In genomic region chr10:3829193-3830050, GRCh38 we compare ENCODE assay signal across 1 cellular context.
TF ChIP-seq lines count a peak whose summit lies in the region.

No MANE protein-coding gene starts in this region.

TF ChIP-seq in K562, 482 proteins besides CTCF, POLR2A, EP300 and RAD21 (continued from another document):
- TF ChIP-seq, protein P1, sequence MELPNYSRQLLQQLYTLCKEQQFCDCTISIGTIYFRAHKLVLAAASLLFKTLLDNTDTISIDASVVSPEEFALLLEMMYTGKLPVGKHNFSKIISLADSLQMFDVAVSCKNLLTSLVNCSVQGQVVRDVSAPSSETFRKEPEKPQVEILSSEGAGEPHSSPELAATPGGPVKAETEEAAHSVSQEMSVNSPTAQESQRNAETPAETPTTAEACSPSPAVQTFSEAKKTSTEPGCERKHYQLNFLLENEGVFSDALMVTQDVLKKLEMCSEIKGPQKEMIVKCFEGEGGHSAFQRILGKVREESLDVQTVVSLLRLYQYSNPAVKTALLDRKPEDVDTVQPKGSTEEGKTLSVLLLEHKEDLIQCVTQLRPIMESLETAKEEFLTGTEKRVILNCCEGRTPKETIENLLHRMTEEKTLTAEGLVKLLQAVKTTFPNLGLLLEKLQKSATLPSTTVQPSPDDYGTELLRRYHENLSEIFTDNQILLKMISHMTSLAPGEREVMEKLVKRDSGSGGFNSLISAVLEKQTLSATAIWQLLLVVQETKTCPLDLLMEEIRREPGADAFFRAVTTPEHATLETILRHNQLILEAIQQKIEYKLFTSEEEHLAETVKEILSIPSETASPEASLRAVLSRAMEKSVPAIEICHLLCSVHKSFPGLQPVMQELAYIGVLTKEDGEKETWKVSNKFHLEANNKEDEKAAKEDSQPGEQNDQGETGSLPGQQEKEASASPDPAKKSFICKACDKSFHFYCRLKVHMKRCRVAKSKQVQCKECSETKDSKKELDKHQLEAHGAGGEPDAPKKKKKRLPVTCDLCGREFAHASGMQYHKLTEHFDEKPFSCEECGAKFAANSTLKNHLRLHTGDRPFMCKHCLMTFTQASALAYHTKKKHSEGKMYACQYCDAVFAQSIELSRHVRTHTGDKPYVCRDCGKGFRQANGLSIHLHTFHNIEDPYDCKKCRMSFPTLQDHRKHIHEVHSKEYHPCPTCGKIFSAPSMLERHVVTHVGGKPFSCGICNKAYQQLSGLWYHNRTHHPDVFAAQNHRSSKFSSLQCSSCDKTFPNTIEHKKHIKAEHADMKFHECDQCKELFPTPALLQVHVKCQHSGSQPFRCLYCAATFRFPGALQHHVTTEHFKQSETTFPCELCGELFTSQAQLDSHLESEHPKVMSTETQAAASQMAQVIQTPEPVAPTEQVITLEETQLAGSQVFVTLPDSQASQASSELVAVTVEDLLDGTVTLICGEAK (IDR thresholded peaks at IDR 0.05): no peak
- TF ChIP-seq, protein P1 (CRISPR knock-in tag; IDR thresholded peaks at IDR 0.05): no peak
- TF ChIP-seq ZNF124 (CRISPR knock-in tag; IDR thresholded peaks at IDR 0.05) (no peak), HEY1 (CRISPR knock-in tag; IDR thresholded peaks at IDR 0.05; ENCODE audit: borderline replicate concordance) (no peak), ZFX (CRISPR knock-in tag; IDR thresholded peaks at IDR 0.05) (peak; percentile 41; the same call in 1 of the 2 replicates), RBM39 (optimal IDR thresholded peaks at IDR 0.05; ENCODE audit: low read depth, low read length) (no peak)
